ENCODE assay signal across 8 cellular contexts in the genomic region with DNA sequence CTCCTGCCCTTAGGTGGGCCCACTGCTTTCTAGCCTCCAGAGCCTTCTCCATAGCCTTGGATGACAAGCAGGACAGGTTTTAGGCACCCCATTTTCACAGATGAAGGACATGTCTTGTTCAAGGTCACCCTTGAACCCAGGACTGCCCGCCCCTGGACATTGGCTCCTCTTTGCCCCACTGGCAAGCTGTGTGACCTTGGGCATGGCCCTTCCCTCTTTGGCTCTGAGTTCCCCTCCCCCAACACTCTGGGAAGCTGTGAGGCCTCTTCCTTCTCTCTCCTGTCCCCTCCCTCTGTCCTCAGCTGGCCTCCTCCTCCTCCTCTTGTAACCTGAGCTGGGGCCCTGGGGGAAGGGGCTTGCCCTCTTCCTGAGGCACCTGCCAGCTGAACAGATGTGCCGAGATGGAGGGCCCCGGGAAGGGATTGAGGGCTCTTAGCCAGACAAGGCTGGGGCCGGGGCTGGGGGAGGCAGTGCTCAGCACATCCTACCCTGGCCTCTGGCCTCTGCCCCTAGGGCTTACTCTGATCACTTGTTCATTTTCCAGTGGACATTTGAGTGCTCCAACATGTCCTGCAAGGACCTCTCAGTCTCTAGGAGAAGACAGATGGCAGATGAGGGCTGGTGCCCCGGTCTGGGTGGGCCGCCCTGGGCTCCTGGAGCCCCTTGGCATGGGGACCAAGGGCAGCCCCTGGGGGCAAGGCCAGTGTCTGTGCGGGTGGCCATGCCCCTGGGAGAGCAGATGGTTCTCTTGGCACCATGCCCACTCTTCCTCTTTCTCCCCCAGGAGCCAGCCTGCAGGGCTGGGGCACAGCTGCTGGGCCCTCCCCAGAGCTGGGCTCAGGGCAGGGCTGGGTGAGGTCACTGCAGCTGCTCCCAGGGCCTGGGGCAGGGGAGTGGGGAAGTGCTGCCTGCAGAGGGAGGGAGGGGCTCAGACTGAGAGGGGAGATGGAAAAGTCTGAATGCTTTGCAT. TPM values are rescaled to one million over a fixed set of nuclear protein-coding genes. Genes with fewer than 3 reads are reported as not detected.
DNase-seq lines count a peak whose midpoint lies in the region; ATAC-seq and TF ChIP-seq lines count a peak whose summit lies in the region.
"Had no signal": no experiment of that assay in that cellular context is flagged by ENCODE, and none has a peak within 500 bp of the region (broad histone marks: within the 10 kb centered on the region; RNA-seq: fewer than 3 reads in every experiment).

No MANE protein-coding gene starts in this region.

- H3K9me2 ChIP-seq in Loucy (replicated peaks; ENCODE audit: low read depth, low read length): no peaks in the 10 kb centered on the region

- H3K9ac ChIP-seq in Loucy (ENCODE audit: low read depth, low read length, poor library complexity, severe bottlenecking): peak overlapping the region; percentile 62

- H3K27me3 ChIP-seq in Loucy (ENCODE audit: insufficient read depth, low read length, poor library complexity, severe bottlenecking): no peaks in the 10 kb centered on the region
- H3K27me3 ChIP-seq in thyroid gland: no peaks in the 10 kb centered on the region

- H3K4me3 ChIP-seq in Loucy (ENCODE audit: low read length, poor library complexity, severe bottlenecking): peak overlapping the region; percentile 54
- H3K4me3 ChIP-seq in thyroid gland (replicated peaks in 1 of 3): no peak overlapping the region

- H3K4me2 ChIP-seq in Loucy (ENCODE audit: low read depth, low read length, poor library complexity, severe bottlenecking): peak overlapping the region; percentile 81

- no peaks in the 10 kb centered on the region for H3K36me3 ChIP-seq in Loucy (ENCODE audit: insufficient read depth, low read length)
- H3K36me3 ChIP-seq in thyroid gland: no peaks in the 10 kb centered on the region

- DNase-seq in OCI-M1 (lab: John Stamatoyannopoulos, UW) (peak; percentile 62), hypothalamus (lab: John Stamatoyannopoulos, UW) (peak in 33 of 51 donors; percentile 16 to 86 (median 51)), thyroid gland (peak; percentile 51 to 57)
- DNase-seq: activated T-cell treated with anti-CD3 and anti-CD28 coated beads, Interleukin-2, amount 50 U/mL, for 1 hour had no signal

- ATAC-seq in HG03565 (IDR thresholded peaks at IDR 0.05; ENCODE audit: unreplicated experiment) (no peak), GM21619 (IDR thresholded peaks at IDR 0.05; ENCODE audit: unreplicated experiment) (no peak), HG02571 (IDR thresholded peaks at IDR 0.05; ENCODE audit: unreplicated experiment) (no peak)

- WGBS in thyroid gland, 2 donors: 19 to 35% methylated on average over 5 to 7 of the region's 7 CpGs

- peaks cover 56% of the 10 kb centered on the region for H3K4me1 ChIP-seq in Loucy (ENCODE audit: insufficient read depth, low read length, poor library complexity, severe bottlenecking)
- H3K4me1 ChIP-seq in thyroid gland: peaks cover 19 to 34% of the 10 kb centered on the region in 2 donors

- H2AFZ ChIP-seq in Loucy (ENCODE audit: low read length): no peak overlapping the region

- H3K79me2 ChIP-seq in Loucy (ENCODE audit: insufficient read depth, low read length): peaks cover 33% of the 10 kb centered on the region; the same call in 1 of the 2 replicates

- H3K27ac ChIP-seq in thyroid gland: peak overlapping the region in 1 of 3 donors; percentile 45

- TF ChIP-seq POLR2A in thyroid gland (IDR thresholded peaks at IDR 0.05): no peak

- H3K9me3 ChIP-seq in Loucy (ENCODE audit: insufficient read depth, low read depth, low read length) (no peaks in the 10 kb centered on the region), thyroid gland (no peaks in the 10 kb centered on the region)

- H4K20me1 ChIP-seq in Loucy (ENCODE audit: insufficient read depth, low read length, poor library complexity, severe bottlenecking): no peaks in the 10 kb centered on the region

- TF ChIP-seq CTCF in Loucy (conservative IDR thresholded peaks at IDR 0.05; ENCODE audit: low read length): no peak
- TF ChIP-seq CTCF in thyroid gland (IDR thresholded peaks at IDR 0.05): no peak

- intact Hi-C loops in thyroid gland (cut with DNase I): no loop called here

- no peaks in the 10 kb centered on the region for H3F3A ChIP-seq in Loucy (ENCODE audit: low read depth)

RNA-seq across cellular contexts. Expression of a gene that starts 10.7 kb away (rescaled TPM):
- 1 to 10 TPM; 1.1 to 4.2 (median 2.6) TPM for total RNA-seq in thyroid gland
